ENCODE assay signal across 8 cellular contexts in genomic region chr9:99253772-99254431, GRCh38. TPM values are rescaled to one million over a fixed set of nuclear protein-coding genes. Genes with fewer than 3 reads are reported as not detected.
A peak's percentile ranks its signal among the peaks of the same experiment; 100 is the strongest.
DNase-seq lines count a peak whose midpoint lies in the region; ATAC-seq and TF ChIP-seq lines count a peak whose summit lies in the region.

No MANE protein-coding gene starts in this region.

- intact Hi-C loops in prostate gland (cut with DNase I): loop anchor here (10.0 kb wide), 1 partner anchor 571 kb away; the partner anchor contains the start of gene NR4A3

- TF ChIP-seq POLR2A in prostate gland (IDR thresholded peaks at IDR 0.05): no peak

- no peak overlapping the region for H3K4me3 ChIP-seq in prostate gland

- 80% methylated on average over 15 of the region's 15 CpGs for WGBS in prostate gland

- no peaks in the 10 kb centered on the region for H3K27me3 ChIP-seq in prostate gland (replicated peaks; ENCODE audit: insufficient read depth)

- TF ChIP-seq CTCF in prostate gland (IDR thresholded peaks at IDR 0.05): no peak

- H3K27ac ChIP-seq in prostate gland: no peak overlapping the region

- H3K36me3 ChIP-seq in prostate gland: no peaks in the 10 kb centered on the region

- peak; percentile 90 for ATAC-seq in GM21528 (IDR thresholded peaks at IDR 0.05; ENCODE audit: low FRiP score, unreplicated experiment)

- H3K4me1 ChIP-seq in prostate gland (replicated peaks): no peaks in the 10 kb centered on the region

- DNase-seq in Daoy (ENCODE audit: low read depth) (peak; percentile 98), LHCN-M2 (ENCODE audit: low read depth) (peak; percentile 51), nucleus accumbens (lab: John Stamatoyannopoulos, UW) (peak in 34 of 56 donors; percentile 2 to 63 (median 24)), prostate gland (ENCODE audit: low spot score) (no peak), HuH-7 (ENCODE audit: low spot score) (no peak), NCI-H1930 (lab: John Stamatoyannopoulos, UW) (no peak)
- DNase-seq in activated T-helper 9 cell treated with anti-CD3 and anti-CD28 coated beads, Interleukin-2, amount 50 U/mL, for 16 hours (ENCODE audit: low read depth): peak; percentile 70

- no peaks in the 10 kb centered on the region for H3K9me3 ChIP-seq in prostate gland

RNA-seq across cellular contexts. Expression of gene SEC61B, which starts 31.8 kb away (rescaled TPM):
- total RNA-seq in Daoy (2014; rRNA removed; shearing (Covaris generic)): 152 and 173 TPM in 2 replicates
- total RNA-seq in LHCN-M2 (2014; rRNA removed): 98.8 and 109 TPM in 2 replicates
- 401 TPM for polyA plus RNA-seq in LHCN-M2 (2012)
- 100 to 1,000 TPM in 1 of 2 donors, 10 to 100 TPM in 1; 67.7 to 126 TPM for total RNA-seq in prostate gland

RNA-seq across cellular contexts. Expression of gene ALG2, which starts 32.2 kb away (rescaled TPM):
- total RNA-seq in Daoy (2014; rRNA removed; shearing (Covaris generic)): 44.3 and 51.4 TPM in 2 replicates
- total RNA-seq in LHCN-M2 (2014; rRNA removed): 35.4 and 36.7 TPM in 2 replicates
- polyA plus RNA-seq in LHCN-M2 (2012): 17.8 TPM
- 10 to 100 TPM; 47.0 to 64.4 TPM for total RNA-seq in prostate gland

Comparison
In these comparisons a context has a peak if more than half of its experiments do, and no peak if none do; other contexts are left out.
1. DNase-seq: peak in Daoy (single experiment), LHCN-M2 (single experiment), activated T-helper 9 cell treated with anti-CD3 and anti-CD28 coated beads, Interleukin-2, amount 50 U/mL, for 16 hours (single experiment) and nucleus accumbens (34 of 56); none in prostate gland (single experiment), HuH-7 (single experiment) and NCI-H1930 (0 of 2).